8 cellular contexts compared by ENCODE assay signal in genomic region chr5:16934123-16934522, GRCh38. TPM values are rescaled to one million over a fixed set of nuclear protein-coding genes. Genes with fewer than 3 reads are reported as not detected.
A peak's percentile ranks its signal among the peaks of the same experiment; 100 is the strongest.
DNase-seq lines count a peak whose midpoint lies in the region; ATAC-seq and TF ChIP-seq lines count a peak whose summit lies in the region.

No MANE protein-coding gene starts in this region.

- peak overlapping the region; percentile 87 for H3K4me3 Mint-ChIP-seq in WTC11
- H3K4me3 Mint-ChIP-seq in progenitor cell of endocrine pancreas (ENCODE audit: low read depth), result peak overlapping the region; percentile 95

- H3K27me3 Mint-ChIP-seq in WTC11 (ENCODE audit: low read depth) (peaks cover 78% of the 10 kb centered on the region), progenitor cell of endocrine pancreas (peaks cover 40% of the 10 kb centered on the region)

- CTCF ChIA-PET in HEK293 (lab: Yijun Ruan, JAX), result interaction anchor here (0.6 to 4.4 kb wide), 22 partner anchors 9 to 261 kb away, joined by 3 to 69 read pairs (median 3); no protein-coding TSS in a partner anchor
- CTCF ChIA-PET in WTC11 (lab: Charles Lee), result interaction anchor here (1.2 to 2.0 kb wide), 2 partner anchors 33 to 198 kb away, joined by 3 to 14 read pairs; no protein-coding TSS in a partner anchor

- H3K4me1 Mint-ChIP-seq in WTC11 (peaks cover 61% of the 10 kb centered on the region), progenitor cell of endocrine pancreas (ENCODE audit: low read depth) (peaks cover 42% of the 10 kb centered on the region)

- H3K27me3 ChIP-seq in MG63 (no peaks in the 10 kb centered on the region), foreskin keratinocyte (no peaks in the 10 kb centered on the region)

- H3K4me3 ChIP-seq in HEK293 (ENCODE audit: low read depth, low read length), result peak overlapping the region; percentile 95
- peak overlapping the region; percentile 100 for H3K4me3 ChIP-seq in MG63

- DNase-seq in Right ventricle myocardium superior, result peak; percentile 58
- DNase-seq in cardiac septum (ENCODE audit: low spot score), result no peak
- peak; percentile 82 for DNase-seq in MG63
- peak; percentile 91 for DNase-seq in WTC11 (ENCODE audit: low spot score)
- peak in 1 of 2 donors; percentile 63 for DNase-seq in foreskin keratinocyte
- peak; percentile 74 for DNase-seq in progenitor cell of endocrine pancreas (ENCODE audit: low spot score, unreplicated experiment)
- DNase-seq in NCI-H774 (lab: John Stamatoyannopoulos, UW), result no peak

- H3K9me3 Mint-ChIP-seq in WTC11 (no peaks in the 10 kb centered on the region), progenitor cell of endocrine pancreas (ENCODE audit: low read depth) (no peaks in the 10 kb centered on the region)

- peaks cover 35% of the 10 kb centered on the region for H3K4me1 ChIP-seq in HEK293 (ENCODE audit: control insufficient read depth, insufficient read depth, low read length)
- H3K4me1 ChIP-seq in foreskin keratinocyte, result peaks cover 20% of the 10 kb centered on the region

- ATAC-seq in Right ventricle myocardium superior (ENCODE audit: poor library complexity) (peak; percentile 51), WTC11 (peak; percentile 14), foreskin keratinocyte (peak; percentile 45)

- H3K27ac Mint-ChIP-seq in WTC11, result no peak overlapping the region
- peak overlapping the region; percentile 86 for H3K27ac Mint-ChIP-seq in progenitor cell of endocrine pancreas

- no peaks in the 10 kb centered on the region for H3K36me3 Mint-ChIP-seq in WTC11
- H3K36me3 Mint-ChIP-seq in progenitor cell of endocrine pancreas (ENCODE audit: insufficient read depth), result no peaks in the 10 kb centered on the region

- TF ChIP-seq CTCF in HEK293 (tag by site-specific recombination; IDR thresholded peaks at IDR 0.05) (peak; percentile 80), WTC11 (IDR thresholded peaks at IDR 0.05) (peak; percentile 91), foreskin keratinocyte (conservative IDR thresholded peaks at IDR 0.05) (peak; percentile 93), progenitor cell of endocrine pancreas (IDR thresholded peaks at IDR 0.05; ENCODE audit: unreplicated experiment) (peak; percentile 97)

- POLR2A ChIA-PET in HEK293 (lab: Yijun Ruan, JAX) (interaction anchor here (0.6 to 1.0 kb wide), 2 partner anchors 18 to 256 kb away, joined by 3 read pairs; no protein-coding TSS in a partner anchor), WTC11 (lab: Charles Lee) (no interaction called here)

- no peaks in the 10 kb centered on the region for H3K36me3 ChIP-seq in HEK293 (ENCODE audit: control insufficient read depth in 2 of 2, insufficient read depth in 1 of 2, low read length in 2 of 2)
- peaks cover 44% of the 10 kb centered on the region for H3K36me3 ChIP-seq in MG63

- no peak overlapping the region for H3K27ac ChIP-seq in HEK293 (ENCODE audit: extremely low read depth, low read depth, low read length)
- H3K27ac ChIP-seq in foreskin keratinocyte, result peak overlapping the region; percentile 98

- intact Hi-C loops in Right ventricle myocardium superior (cut with DNase I), result loop anchor here (2.0 kb wide), 1 partner anchor 199 kb away; no protein-coding TSS in a partner anchor
- intact Hi-C loops in cardiac septum (cut with DNase I), result loop anchor here (2.0 to 5.0 kb wide), 2 partner anchors 199 to 253 kb away; no protein-coding TSS in a partner anchor

- no peaks in the 10 kb centered on the region for H3K9me3 ChIP-seq in HEK293 (ENCODE audit: control insufficient read depth, insufficient read depth, low read depth, low read length)
- no peaks in the 10 kb centered on the region for H3K9me3 ChIP-seq in MG63

TF ChIP-seq in HEK293, 187 proteins besides CTCF, POLR2A, EP300 and RAD21 (continues in another document):
- TF ChIP-seq ZNF580 (tag by site-specific recombination; IDR thresholded peaks at IDR 0.05) (no peak), SP7 (tag by site-specific recombination; IDR thresholded peaks at IDR 0.05) (peak; percentile 51), ZEB2 (tag by site-specific recombination; IDR thresholded peaks at IDR 0.05) (peak; percentile 61), ZFP37 (tag by site-specific recombination; IDR thresholded peaks at IDR 0.05) (peak; percentile 8; the same call in 1 of the 2 replicates), ZNF280D (tag by site-specific recombination; IDR thresholded peaks at IDR 0.05) (no peak), KLF7 (tag by site-specific recombination; IDR thresholded peaks at IDR 0.05; ENCODE audit: borderline replicate concordance) (no peak), ZNF660 (tag by site-specific recombination; IDR thresholded peaks at IDR 0.05) (peak; percentile 66), ZXDB (tag by site-specific recombination; IDR thresholded peaks at IDR 0.05) (0 out of 2 replicates have a peak, but pooled peaks have one; percentile 38), ZNF354C (tag by site-specific recombination; IDR thresholded peaks at IDR 0.05; ENCODE audit: borderline replicate concordance, low read depth) (no peak), IKZF3 (tag by site-specific recombination; IDR thresholded peaks at IDR 0.05) (0 out of 2 replicates have a peak, but pooled peaks have one; percentile 27)

TF ChIP-seq in WTC11, 78 proteins besides CTCF, POLR2A, EP300 and RAD21:
- no peak for TF ChIP-seq ZNF423 (CRISPR knock-in tag; IDR thresholded peaks at IDR 0.05)
- 0 out of 2 replicates have a peak, but pooled peaks have one; percentile 40 for TF ChIP-seq SP1 (CRISPR knock-in tag; conservative IDR thresholded peaks at IDR 0.05)
- 0 out of 2 replicates have a peak, but pooled peaks have one; percentile 33 for TF ChIP-seq ZBTB21 (CRISPR knock-in tag; IDR thresholded peaks at IDR 0.05; ENCODE audit: borderline replicate concordance)
TF ChIP-seq in WTC11: peak in this region for 2.

RNA-seq across cellular contexts. Expression of gene MYO10, which starts 2.0 kb away (rescaled TPM):
- total RNA-seq in Right ventricle myocardium superior (7.2 TPM), cardiac septum (4.6 TPM), WTC11 (2021) (89.8 to 90.8 TPM (median 90.7 TPM) in 3 replicates), foreskin keratinocyte (57.7 and 62.5 TPM in 2 replicates), progenitor cell of endocrine pancreas (81.6 and 88.0 TPM in 2 replicates)
- 55.0 and 62.0 TPM in 2 replicates for total RNA-seq in MG63 (2014; rRNA removed; shearing (Covaris generic); ENCODE audit: low replicate concordance)
- polyA plus RNA-seq in foreskin keratinocyte, result 11.2 and 11.5 TPM in 2 replicates

Comparison
In these comparisons a context has a peak if more than half of its experiments do, and no peak if none do; other contexts are left out.
1. DNase-seq: peak in Right ventricle myocardium superior (single experiment), MG63 (single experiment), WTC11 (single experiment) and progenitor cell of endocrine pancreas (single experiment); none in cardiac septum (single experiment) and NCI-H774 (single experiment).
2. Peak in every context shown above with its lines, with median percentiles within 50 percentile points of each other: ATAC-seq and CTCF ChIP-seq.